8 cellular contexts compared by ENCODE assay signal in genomic region chr11:76588455-76589325, GRCh38.
A peak's percentile ranks its signal among the peaks of the same experiment; 100 is the strongest.
DNase-seq lines count a peak whose midpoint lies in the region; ATAC-seq and TF ChIP-seq lines count a peak whose summit lies in the region.

No MANE protein-coding gene starts in this region.

- peak; percentile 71 for DNase-seq in OCI-LY7 (ENCODE audit: low spot score)
- DNase-seq in ascending aorta (ENCODE audit: low spot score in 2 of 2) = peak; percentile 36 to 79
- peak; percentile 79 for DNase-seq in lower lobe of right lung
- DNase-seq in stimulated activated naive CD8-positive, alpha-beta T cell treated with anti-CD3 and anti-CD28 coated beads, Interleukin-15, Interleukin-2, amounts not matched to agents 100 U/mL and 50 U/mL, for 24 hours = peak; percentile 66
- DNase-seq in H4 (ENCODE audit: low spot score) = no peak
- no peak for DNase-seq in DMS53 treated with DMSO at 0.1 percent for 48 hours (lab: John Stamatoyannopoulos, UW; ENCODE audit: unreplicated experiment)
- no peak for DNase-seq in NCI-H1694 treated with DMSO at 0.1 percent for 48 hours (lab: John Stamatoyannopoulos, UW)

- POLR2A ChIA-PET in OCI-LY7 (lab: Charles Lee) = interaction anchor here (0.5 to 1.4 kb wide), 4 partner anchors 10 to 146 kb away, joined by 3 to 7 read pairs (median 4); no protein-coding TSS in a partner anchor

- H3K4me3 ChIP-seq in OCI-LY7 (ENCODE audit: low read depth, low read length, poor library complexity, severe bottlenecking) (no peak overlapping the region), ascending aorta (no peak overlapping the region), lower lobe of right lung (no peak overlapping the region)

- BruUV-seq in OCI-LY7 (replicated peaks; lab: Mats Ljungman, UMichigan) = no TSS peak

- H3K9me3 ChIP-seq in OCI-LY7 (ENCODE audit: low read length) (peaks cover 7% of the 10 kb centered on the region; the same call in 1 of the 2 replicates), ascending aorta (no peaks in the 10 kb centered on the region), lower lobe of right lung (no peaks in the 10 kb centered on the region)

- intact Hi-C loops in OCI-LY7 (cut with micrococcal nuclease; ENCODE audit: unreplicated experiment) = no loop called here
- intact Hi-C loops in ascending aorta (cut with DNase I) = no loop called here
- intact Hi-C loops in lower lobe of right lung (cut with DNase I) = no loop called here

- H3K36me3 ChIP-seq in OCI-LY7 (ENCODE audit: insufficient read depth, low read length) (no peaks in the 10 kb centered on the region), ascending aorta (no peaks in the 10 kb centered on the region), lower lobe of right lung (no peaks in the 10 kb centered on the region)

- H3K9me2 ChIP-seq in OCI-LY7 (ENCODE audit: insufficient read depth, low read length) = no peaks in the 10 kb centered on the region

- TF ChIP-seq CTCF in OCI-LY7 (conservative IDR thresholded peaks at IDR 0.05; ENCODE audit: low read length) = no peak
- TF ChIP-seq CTCF in ascending aorta (IDR thresholded peaks at IDR 0.05) = no peak
- TF ChIP-seq CTCF in lower lobe of right lung (IDR thresholded peaks at IDR 0.05) = no peak

- ATAC-seq in lower lobe of right lung (peak; percentile 86 to 88), HG03439 (IDR thresholded peaks at IDR 0.05; ENCODE audit: unreplicated experiment) (no peak)
- peak; percentile 87 for ATAC-seq in stimulated activated naive CD8-positive, alpha-beta T cell treated with anti-CD3 and anti-CD28 coated beads, Interleukin-15, Interleukin-2, amounts not matched to agents 100 U/mL and 50 U/mL, for 24 hours

- CTCF ChIA-PET in OCI-LY7 (lab: Charles Lee; ENCODE audit: unreplicated experiment) = interaction anchor here (1.0 kb wide), 1 partner anchor 10 kb away, joined by 6 read pairs; no protein-coding TSS in a partner anchor

- peak overlapping the region; percentile 40; the same call in 1 of the 2 replicates for H3K4me2 ChIP-seq in OCI-LY7 (ENCODE audit: low read length)

- H4K20me1 ChIP-seq in OCI-LY7 (ENCODE audit: insufficient read depth, low read length) = no peaks in the 10 kb centered on the region

- H3K4me1 ChIP-seq in OCI-LY7 (ENCODE audit: insufficient read depth, low read length, poor library complexity, severe bottlenecking) (peaks cover 26% of the 10 kb centered on the region), ascending aorta (no peaks in the 10 kb centered on the region), lower lobe of right lung (peaks cover 26% of the 10 kb centered on the region)

- H2AFZ ChIP-seq in OCI-LY7 (ENCODE audit: low read length) = peak overlapping the region; percentile 71

- H3K79me2 ChIP-seq in OCI-LY7 (ENCODE audit: insufficient read depth, low read depth, low read length) = no peaks in the 10 kb centered on the region

- peak overlapping the region; percentile 29 for H3K27ac ChIP-seq in OCI-LY7 (ENCODE audit: low read depth, low read length, poor library complexity, severe bottlenecking)
- H3K27ac ChIP-seq in ascending aorta = peak overlapping the region; percentile 64 to 65
- peak overlapping the region; percentile 80 for H3K27ac ChIP-seq in lower lobe of right lung

- no peaks in the 10 kb centered on the region for H3K27me3 ChIP-seq in ascending aorta
- no peaks in the 10 kb centered on the region for H3K27me3 ChIP-seq in lower lobe of right lung (ENCODE audit: low read depth)

Comparison
In these comparisons a context has a peak if more than half of its experiments do, and no peak if none do; other contexts are left out.
1. DNase-seq: peak in OCI-LY7 (single experiment), ascending aorta (2 of 2), lower lobe of right lung (single experiment) and stimulated activated naive CD8-positive, alpha-beta T cell treated with anti-CD3 and anti-CD28 coated beads, Interleukin-15, Interleukin-2, amounts not matched to agents 100 U/mL and 50 U/mL, for 24 hours (single experiment); none in H4 (single experiment), DMS53 treated with DMSO at 0.1 percent for 48 hours (single experiment) and NCI-H1694 treated with DMSO at 0.1 percent for 48 hours (single experiment).
2. H3K27ac ChIP-seq: peak in every context shown above with its lines; median percentile 80 in lower lobe of right lung; 64 in ascending aorta; 29 in OCI-LY7.